8 cellular contexts compared by ENCODE assay signal in the genomic region with DNA sequence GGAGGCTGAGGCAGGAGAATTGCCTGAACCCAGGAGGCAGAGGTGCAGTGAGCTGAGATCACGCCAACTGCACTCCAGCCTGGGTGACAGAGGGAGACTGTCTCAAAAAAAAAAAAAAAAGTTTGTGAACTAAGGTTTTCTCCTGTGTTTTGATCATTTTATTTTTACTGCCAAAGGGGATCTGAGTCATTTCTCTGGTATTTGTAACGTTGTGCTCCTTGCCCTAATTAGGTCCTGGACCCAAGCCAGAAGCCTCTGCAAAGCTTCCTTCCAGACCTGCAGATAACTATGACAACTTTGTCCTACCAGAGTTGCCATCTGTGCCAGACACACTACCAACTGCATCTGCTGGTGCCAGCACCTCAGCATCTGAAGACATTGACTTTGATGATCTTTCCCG. TPM values are rescaled to one million over a fixed set of nuclear protein-coding genes. Genes with fewer than 3 reads are reported as not detected.
DNase-seq lines count a peak whose midpoint lies in the region; ATAC-seq and TF ChIP-seq lines count a peak whose summit lies in the region.

No MANE protein-coding gene starts in this region.

- H3K9me3 Mint-ChIP-seq in CD8-positive, alpha-beta memory T cell = no peaks in the 10 kb centered on the region

- no peak overlapping the region for H3K4me3 Mint-ChIP-seq in CD8-positive, alpha-beta memory T cell

- no peak for DNase-seq in CD8-positive, alpha-beta memory T cell
- DNase-seq in NCI-H69 (lab: John Stamatoyannopoulos, UW) = peak; percentile 8
- no peak for DNase-seq in omental fat pad (ENCODE audit: low spot score)
- DNase-seq in NCI-H2081 (lab: John Stamatoyannopoulos, UW) = no peak
- no peak for DNase-seq in SKM-1 treated with dmso at 0.1 percent for 144 hours (lab: John Stamatoyannopoulos, UW; ENCODE audit: unreplicated experiment)
- no peak for DNase-seq in DMS153 treated with DMSO at 0.1 percent for 48 hours (lab: John Stamatoyannopoulos, UW; ENCODE audit: unreplicated experiment)

- H3K27me3 ChIP-seq in CD8-positive, alpha-beta memory T cell (ENCODE audit: insufficient read depth, low read length, poor library complexity, severe bottlenecking) = no peaks in the 10 kb centered on the region
- no peaks in the 10 kb centered on the region for H3K27me3 ChIP-seq in esophagus (ENCODE audit: control insufficient read depth in 1 of 2, insufficient read depth in 2 of 2, low read length in 2 of 2)

- no peak for TF ChIP-seq CTCF in omental fat pad (IDR thresholded peaks at IDR 0.05)

- POLR2A ChIA-PET in CD8-positive, alpha-beta memory T cell (lab: Charles Lee) = interaction anchor here (0.7 kb wide), 1 partner anchor 154 kb away, joined by 7 read pairs; no protein-coding TSS in a partner anchor

- no peak overlapping the region for H3K4me3 ChIP-seq in CD8-positive, alpha-beta memory T cell (ENCODE audit: low read length)
- H3K4me3 ChIP-seq in esophagus (ENCODE audit: low read depth in 1 of 2, low read length in 2 of 2) = no peak overlapping the region

- peaks cover 4 to 85% (median 27%) of the 10 kb centered on the region in 3 donors for H3K36me3 Mint-ChIP-seq in CD8-positive, alpha-beta memory T cell

- ATAC-seq in omental fat pad (ENCODE audit: low FRiP score) (peak; percentile 59), GM18502 (IDR thresholded peaks at IDR 0.05; ENCODE audit: poor library complexity, unreplicated experiment) (no peak)

- 16 to 30% methylated on average over 3 of the region's 3 CpGs for WGBS in esophagus, 2 donors

- no peak overlapping the region for H3K27ac ChIP-seq in CD8-positive, alpha-beta memory T cell (ENCODE audit: low read depth, low read length)
- peak overlapping the region; percentile 21 to 62 for H3K27ac ChIP-seq in esophagus (ENCODE audit: low read depth in 2 of 2, low read length in 1 of 2)

- H3K27me3 Mint-ChIP-seq in CD8-positive, alpha-beta memory T cell = no peaks in the 10 kb centered on the region

- peaks cover 51% of the 10 kb centered on the region for H3K36me3 ChIP-seq in CD8-positive, alpha-beta memory T cell (ENCODE audit: insufficient read depth, low read length)
- peaks cover 21 to 25% of the 10 kb centered on the region in 2 donors for H3K36me3 ChIP-seq in esophagus (ENCODE audit: control insufficient read depth in 2 of 2, insufficient read depth in 2 of 2, low read length in 1 of 2)

- CTCF ChIA-PET in CD8-positive, alpha-beta memory T cell (lab: Charles Lee) = no interaction called here

- H3K4me1 Mint-ChIP-seq in CD8-positive, alpha-beta memory T cell = peaks cover 5 to 20% (median 16%) of the 10 kb centered on the region in 3 donors

- H3K27ac Mint-ChIP-seq in CD8-positive, alpha-beta memory T cell = peak overlapping the region in 5 of 8 donors; percentile 11 to 88 (median 53)

- no peaks in the 10 kb centered on the region for H3K9me3 ChIP-seq in CD8-positive, alpha-beta memory T cell (ENCODE audit: low read length)
- no peaks in the 10 kb centered on the region for H3K9me3 ChIP-seq in esophagus (ENCODE audit: control insufficient read depth in 2 of 2, insufficient read depth in 1 of 2, low read depth in 1 of 2, low read length in 1 of 2)

- no peaks in the 10 kb centered on the region for H3K4me1 ChIP-seq in CD8-positive, alpha-beta memory T cell (ENCODE audit: insufficient read depth, low read length)
- peaks cover 0 to 5% of the 10 kb centered on the region in 2 donors for H3K4me1 ChIP-seq in esophagus (ENCODE audit: control insufficient read depth in 2 of 2, insufficient read depth in 2 of 2, low read length in 1 of 2)

RNA-seq across cellular contexts. Expression of gene IST1, which starts 32.1 kb away (rescaled TPM):
- total RNA-seq in CD8-positive, alpha-beta memory T cell = 100 to 1,000 TPM; 172 to 177 TPM
- 144 TPM for polyA plus RNA-seq in CD8-positive, alpha-beta memory T cell
- 100 to 1,000 TPM in 1 of 2 donors, 10 to 100 TPM in 1; 78.8 to 101 TPM for polyA plus RNA-seq in esophagus
- total RNA-seq in omental fat pad = 100 to 1,000 TPM; 229 to 249 (median 230) TPM

RNA-seq across cellular contexts. Expression of gene ZNF821, which starts 43.4 kb away (rescaled TPM):
- total RNA-seq in CD8-positive, alpha-beta memory T cell = 1 to 10 TPM; 3.3 to 5.3 TPM
- 12.6 TPM for polyA plus RNA-seq in CD8-positive, alpha-beta memory T cell
- polyA plus RNA-seq in esophagus = 1 to 10 TPM; 3.5 to 4.0 TPM
- total RNA-seq in omental fat pad = 10 to 100 TPM in 1 of 4 donors, 1 to 10 TPM in 3; 1.3 to 10.1 (median 4.4) TPM
